27 cellular contexts compared by ENCODE assay signal in genomic region chr2:128185576-128185975, GRCh38.
A peak's percentile ranks its signal among the peaks of the same experiment; 100 is the strongest.
DNase-seq lines count a peak whose midpoint lies in the region; ATAC-seq and TF ChIP-seq lines count a peak whose summit lies in the region.
"Had no signal": no experiment of that assay in that cellular context is flagged by ENCODE, and none has a peak within 500 bp of the region (broad histone marks: within the 10 kb centered on the region; RNA-seq: fewer than 3 reads in every experiment).

No MANE protein-coding gene starts in this region.

- H3K4me3 ChIP-seq in heart right ventricle (no peak overlapping the region), psoas muscle (no peak overlapping the region)
- H3K4me3 ChIP-seq: GM23338, MG63, SJSA1 had no signal

- H3K36me3 ChIP-seq in heart right ventricle (peaks cover 0 to 97% (median 51%) of the 10 kb centered on the region in 9 donors), psoas muscle (ENCODE audit: insufficient read depth in 1 of 2, low read depth in 1 of 2) (peaks cover 12 to 54% of the 10 kb centered on the region in 2 donors)
- H3K36me3 ChIP-seq: BE2C had no signal

- intact Hi-C loops in Right ventricle myocardium inferior (cut with DNase I) (no loop called here), cardiac septum (cut with DNase I) (no loop called here), heart right ventricle (cut with DNase I) (loop anchor here in 3 of 10 donors (5.0 to 10.0 kb wide), 3 partner anchors 47 to 329 kb away; partner anchors contain the start of gene HS6ST1 (in 1 of the 3)), psoas muscle (cut with DNase I) (no loop called here)

- ATAC-seq in Right ventricle myocardium inferior (peak; percentile 55), heart right ventricle (peak in 6 of 8 donors; percentile 47 to 88 (median 72)), psoas muscle (peak; percentile 36 to 71 (median 43)), HG03025 (IDR thresholded peaks at IDR 0.05; ENCODE audit: low FRiP score, unreplicated experiment) (no peak)
- ATAC-seq: GM23338 had no signal

- H3K4me1 ChIP-seq in heart right ventricle (peaks cover 0 to 18% (median 5%) of the 10 kb centered on the region in 9 donors), psoas muscle (peaks cover 19% of the 10 kb centered on the region)
- H3K4me1 ChIP-seq: BE2C had no signal

- peak overlapping the region in 9 of 10 donors; percentile 30 to 77 (median 51) for H3K27ac ChIP-seq in heart right ventricle
- peak overlapping the region; percentile 85 for H3K27ac ChIP-seq in psoas muscle
- H3K27ac ChIP-seq: 22Rv1, SJSA1 had no signal

- H3K9me3 ChIP-seq in heart right ventricle (no peaks in the 10 kb centered on the region), psoas muscle (no peaks in the 10 kb centered on the region)
- H3K9me3 ChIP-seq: BE2C, MG63, SJSA1 had no signal

- TF ChIP-seq CTCF in heart right ventricle (IDR thresholded peaks at IDR 0.05) (no peak), psoas muscle (IDR thresholded peaks at IDR 0.05) (no peak)

- WGBS in heart right ventricle, 2 donors: 63 to 69% methylated on average over 6 of the region's 6 CpGs
- WGBS in psoas muscle, 3 donors: 42 to 72% (median 50%) methylated on average over 6 of the region's 6 CpGs

- H3K27me3 ChIP-seq in heart right ventricle: no peaks in the 10 kb centered on the region
- no peaks in the 10 kb centered on the region for H3K27me3 ChIP-seq in psoas muscle (ENCODE audit: insufficient read depth in 3 of 3, low read length in 2 of 3)
- H3K27me3 ChIP-seq: BE2C, MG63, SJSA1 had no signal

- DNase-seq in Right ventricle myocardium inferior (ENCODE audit: missing footprints) (no peak), cardiac septum (ENCODE audit: low spot score) (no peak), heart right ventricle (no peak), psoas muscle (no peak), GM19238 (ENCODE audit: insufficient read length, low spot score) (no peak), dedifferentiated amniotic fluid mesenchymal stem cell (ENCODE audit: extremely low spot score) (no peak), GF-D8 (lab: John Stamatoyannopoulos, UW) (no peak)
- DNase-seq: ACHN; BE2C; CD8-positive, alpha-beta memory T cell; DMS 273 treated with DMSO at 0.1 percent for 48 hours; DMS79; EL; GDM1; H9; KG1; MG63; NCI-H1105 treated with DMSO at 0.1 percent for 48 hours; NCI-H146; NCI-H1930; NCI-H2107; NCI-H524; NCI-H774 had no signal
